1 cellular context compared by ENCODE assay signal in the genomic region with DNA sequence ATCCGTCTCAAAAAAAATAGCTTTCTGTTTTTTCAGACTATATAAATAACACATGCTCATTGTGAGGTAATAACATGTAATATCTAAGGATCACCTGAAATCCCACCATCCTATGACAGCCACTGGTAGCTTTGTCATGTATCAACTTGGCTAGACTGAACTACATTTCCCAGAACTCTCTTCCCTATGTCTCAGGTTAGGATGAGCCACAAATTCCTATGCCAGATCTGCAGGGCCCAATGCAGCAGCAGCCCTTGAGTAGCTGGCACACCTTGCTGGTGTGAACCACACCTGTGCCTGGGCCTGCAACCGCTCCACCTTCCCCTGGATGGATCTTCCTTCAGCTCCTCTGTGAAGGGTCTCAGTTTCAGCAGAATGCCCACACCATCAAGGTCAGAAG.
TF ChIP-seq lines count a peak whose summit lies in the region.

No MANE protein-coding gene starts in this region.

TF ChIP-seq in HEK293, 187 proteins besides CTCF, POLR2A, EP300 and RAD21:
- TF ChIP-seq, protein P1, sequence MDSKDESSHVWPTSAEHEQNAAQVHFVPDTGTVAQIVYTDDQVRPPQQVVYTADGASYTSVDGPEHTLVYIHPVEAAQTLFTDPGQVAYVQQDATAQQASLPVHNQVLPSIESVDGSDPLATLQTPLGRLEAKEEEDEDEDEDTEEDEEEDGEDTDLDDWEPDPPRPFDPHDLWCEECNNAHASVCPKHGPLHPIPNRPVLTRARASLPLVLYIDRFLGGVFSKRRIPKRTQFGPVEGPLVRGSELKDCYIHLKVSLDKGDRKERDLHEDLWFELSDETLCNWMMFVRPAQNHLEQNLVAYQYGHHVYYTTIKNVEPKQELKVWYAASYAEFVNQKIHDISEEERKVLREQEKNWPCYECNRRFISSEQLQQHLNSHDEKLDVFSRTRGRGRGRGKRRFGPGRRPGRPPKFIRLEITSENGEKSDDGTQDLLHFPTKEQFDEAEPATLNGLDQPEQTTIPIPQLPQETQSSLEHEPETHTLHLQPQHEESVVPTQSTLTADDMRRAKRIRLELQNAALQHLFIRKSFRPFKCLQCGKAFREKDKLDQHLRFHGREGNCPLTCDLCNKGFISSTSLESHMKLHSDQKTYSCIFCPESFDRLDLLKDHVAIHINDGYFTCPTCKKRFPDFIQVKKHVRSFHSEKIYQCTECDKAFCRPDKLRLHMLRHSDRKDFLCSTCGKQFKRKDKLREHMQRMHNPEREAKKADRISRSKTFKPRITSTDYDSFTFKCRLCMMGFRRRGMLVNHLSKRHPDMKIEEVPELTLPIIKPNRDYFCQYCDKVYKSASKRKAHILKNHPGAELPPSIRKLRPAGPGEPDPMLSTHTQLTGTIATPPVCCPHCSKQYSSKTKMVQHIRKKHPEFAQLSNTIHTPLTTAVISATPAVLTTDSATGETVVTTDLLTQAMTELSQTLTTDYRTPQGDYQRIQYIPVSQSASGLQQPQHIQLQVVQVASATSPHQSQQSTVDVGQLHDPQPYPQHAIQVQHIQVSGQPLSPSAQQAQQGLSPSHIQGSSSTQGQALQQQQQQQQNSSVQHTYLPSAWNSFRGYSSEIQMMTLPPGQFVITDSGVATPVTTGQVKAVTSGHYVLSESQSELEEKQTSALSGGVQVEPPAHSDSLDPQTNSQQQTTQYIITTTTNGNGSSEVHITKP (tag by site-specific recombination; IDR thresholded peaks at IDR 0.05), result peak; percentile 21; the same call in 1 of the 2 replicates
- TF ChIP-seq ZBTB20 (tag by site-specific recombination; IDR thresholded peaks at IDR 0.05) (peak; percentile 40; the same call in 1 of the 2 replicates), ZBTB17 (tag by site-specific recombination; IDR thresholded peaks at IDR 0.05) (peak; percentile 40), ZNF16 (tag by site-specific recombination; IDR thresholded peaks at IDR 0.05; ENCODE audit: low read depth) (no peak)
